ENCODE assay signal across 9 cellular contexts in genomic region chrX:119266364-119266995, GRCh38. TPM values are rescaled to one million over a fixed set of nuclear protein-coding genes. Genes with fewer than 3 reads are reported as not detected.
DNase-seq lines count a peak whose midpoint lies in the region; ATAC-seq and TF ChIP-seq lines count a peak whose summit lies in the region.
"Had no signal": no experiment of that assay in that cellular context is flagged by ENCODE, and none has a peak within 500 bp of the region (broad histone marks: within the 10 kb centered on the region; RNA-seq: fewer than 3 reads in every experiment).

No MANE protein-coding gene starts in this region.

- no peaks in the 10 kb centered on the region for H3K4me1 Mint-ChIP-seq in CD8-positive, alpha-beta T cell (ENCODE audit: low read depth)
- H3K4me1 Mint-ChIP-seq in nephron progenitor cell, result no peaks in the 10 kb centered on the region

- no peak for ATAC-seq in CD8-positive, alpha-beta T cell
- ATAC-seq in HG02610 (IDR thresholded peaks at IDR 0.05; ENCODE audit: unreplicated experiment) (no peak), HG03439 (IDR thresholded peaks at IDR 0.05; ENCODE audit: unreplicated experiment) (no peak)

- intact Hi-C loops in CD8-positive, alpha-beta T cell (cut with DNase I, micrococcal nuclease), result loop anchor here (1.0 to 5.0 kb wide), 3 partner anchors 147 to 419 kb away; no protein-coding TSS in a partner anchor

- no peak overlapping the region for H3K4me3 Mint-ChIP-seq in CD8-positive, alpha-beta T cell
- no peak overlapping the region for H3K4me3 Mint-ChIP-seq in nephron progenitor cell

- no peaks in the 10 kb centered on the region for H3K4me1 ChIP-seq in CD8-positive, alpha-beta T cell (ENCODE audit: insufficient read depth, low read length)

- H3K4me3 ChIP-seq in CD8-positive, alpha-beta T cell (ENCODE audit: low read depth, low read length), result no peak overlapping the region
- H3K4me3 ChIP-seq: SK-N-MC had no signal

- H3K27ac ChIP-seq in CD8-positive, alpha-beta T cell (ENCODE audit: low read depth, low read length), result no peak overlapping the region
- H3K27ac ChIP-seq: SK-N-MC had no signal

- no peaks in the 10 kb centered on the region for H3K9me3 Mint-ChIP-seq in CD8-positive, alpha-beta T cell
- H3K9me3 Mint-ChIP-seq in nephron progenitor cell, result peaks cover 36% of the 10 kb centered on the region

- H3K27ac Mint-ChIP-seq in CD8-positive, alpha-beta T cell, result no peak overlapping the region
- no peak overlapping the region for H3K27ac Mint-ChIP-seq in nephron progenitor cell

- H3K27me3 Mint-ChIP-seq in CD8-positive, alpha-beta T cell (ENCODE audit: low read depth), result peaks cover 2% of the 10 kb centered on the region
- peaks cover 11% of the 10 kb centered on the region for H3K27me3 Mint-ChIP-seq in nephron progenitor cell (ENCODE audit: low read depth, poor library complexity)

- POLR2A ChIA-PET in CD8-positive, alpha-beta T cell (lab: Charles Lee), result no interaction called here

- no peaks in the 10 kb centered on the region for H3K36me3 Mint-ChIP-seq in CD8-positive, alpha-beta T cell
- no peaks in the 10 kb centered on the region for H3K36me3 Mint-ChIP-seq in nephron progenitor cell (ENCODE audit: low read depth)

- no peaks in the 10 kb centered on the region for H3K36me3 ChIP-seq in CD8-positive, alpha-beta T cell (ENCODE audit: insufficient read depth, low read length)

- DNase-seq in CD8-positive, alpha-beta T cell, result peak in 3 of 7 experiments; percentile 7 to 25 (median 15)
- DNase-seq in GM13977 (ENCODE audit: low spot score) (peak; percentile 52), OCI-M1 (lab: John Stamatoyannopoulos, UW) (peak; percentile 40), dedifferentiated amniotic fluid mesenchymal stem cell (ENCODE audit: extremely low spot score) (peak; percentile 32), nephron progenitor cell (peak; percentile 21), T1000 (lab: John Stamatoyannopoulos, UW) (no peak)

- in situ Hi-C loops in GM13977 (cut with MboI; ENCODE audit: low pct_unique_long_range_greater_than_20kb, low sequenced_read_pairs, unreplicated experiment), result no loop called here

- no peaks in the 10 kb centered on the region for H3K27me3 ChIP-seq in CD8-positive, alpha-beta T cell (ENCODE audit: insufficient read depth, low read length)

- TF ChIP-seq CTCF in CD8-positive, alpha-beta T cell (IDR thresholded peaks at IDR 0.05), result peak; percentile 61
- peak; percentile 85 for TF ChIP-seq CTCF in GM13977 (IDR thresholded peaks at IDR 0.05; ENCODE audit: extremely low read depth, insufficient read depth, missing control alignments)
- TF ChIP-seq CTCF in nephron progenitor cell (IDR thresholded peaks at IDR 0.05), result peak; percentile 53

- CTCF ChIA-PET in CD8-positive, alpha-beta T cell (lab: Charles Lee), result interaction anchor here (0.6 to 1.6 kb wide), 8 partner anchors 8 to 746 kb away, joined by 3 to 12 read pairs (median 4); no protein-coding TSS in a partner anchor

- H3K9me3 ChIP-seq in CD8-positive, alpha-beta T cell (ENCODE audit: low read length), result no peaks in the 10 kb centered on the region

RNA-seq across cellular contexts. Expression of gene PGRMC1, which starts 30.4 kb away (rescaled TPM):
- total RNA-seq in CD8-positive, alpha-beta T cell, result 10 to 100 TPM; 15.2 to 18.4 TPM
